In the genomic region with DNA sequence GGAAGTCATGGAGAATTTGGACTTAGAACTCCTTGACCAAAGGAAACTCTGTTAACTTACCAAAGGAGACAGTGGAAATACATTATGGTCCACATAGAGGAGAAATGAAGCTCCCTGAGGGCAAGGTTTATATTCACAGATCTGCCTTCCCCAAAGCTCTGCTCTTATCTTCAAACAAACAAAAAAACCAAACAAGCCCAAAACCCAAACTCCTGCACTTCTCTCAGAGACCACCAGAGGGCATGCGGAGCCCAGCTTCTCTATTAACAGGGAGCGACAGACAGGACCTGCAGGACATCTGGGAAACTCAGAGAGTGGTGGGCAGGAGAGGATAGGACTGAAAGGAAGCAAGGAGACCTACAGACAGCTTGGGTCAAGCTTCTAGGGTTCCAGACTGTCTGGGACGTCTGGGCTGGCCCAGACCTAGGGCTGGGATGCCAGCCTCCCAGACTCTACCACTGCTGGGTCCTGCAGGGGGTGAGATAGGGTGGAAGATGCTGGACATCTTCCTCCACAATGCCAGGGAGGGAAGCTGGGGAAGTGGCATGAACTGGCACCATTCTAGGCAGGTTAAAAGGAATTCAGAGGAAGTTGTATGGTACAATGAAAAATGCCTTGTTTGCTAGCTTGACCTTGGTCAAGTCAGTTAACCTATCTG, we compare ENCODE assay signal across 8 cellular contexts. TPM values are rescaled to one million over a fixed set of nuclear protein-coding genes. Genes with fewer than 3 reads are reported as not detected.
DNase-seq lines count a peak whose midpoint lies in the region; ATAC-seq and TF ChIP-seq lines count a peak whose summit lies in the region.

No MANE protein-coding gene starts in this region.

- peak; percentile 94 for TF ChIP-seq CTCF in RWPE2 (IDR thresholded peaks at IDR 0.05; ENCODE audit: poor library complexity, severe bottlenecking)
- peak; percentile 41 to 80 (median 74) for TF ChIP-seq CTCF in ovary (IDR thresholded peaks at IDR 0.05)

- peak; percentile 39; the same call in 2 of the 3 replicates for ATAC-seq in RWPE2 (ENCODE audit: low read depth)
- ATAC-seq in HG03565 (IDR thresholded peaks at IDR 0.05; ENCODE audit: unreplicated experiment), result no peak
- ATAC-seq in HG02642 (IDR thresholded peaks at IDR 0.05; ENCODE audit: poor library complexity, unreplicated experiment), result no peak

- H3K27me3 ChIP-seq in RWPE2 (ENCODE audit: insufficient read depth, poor library complexity, severe bottlenecking) (no peaks in the 10 kb centered on the region), ovary (no peaks in the 10 kb centered on the region)

- 0 to 1% (median 1%) methylated on average over 3 of the region's 3 CpGs for WGBS in ovary, 3 donors

- intact Hi-C loops in ovary (cut with DNase I), result no loop called here

- no peak overlapping the region for H3K27ac ChIP-seq in RWPE2 (ENCODE audit: poor library complexity, severe bottlenecking)
- no peak overlapping the region for H3K27ac ChIP-seq in ovary

- H3K36me3 ChIP-seq in RWPE2 (ENCODE audit: low read depth), result no peaks in the 10 kb centered on the region
- no peaks in the 10 kb centered on the region for H3K36me3 ChIP-seq in ovary

- H3K4me3 ChIP-seq in RWPE2 (ENCODE audit: severe bottlenecking) (no peak overlapping the region), ovary (no peak overlapping the region)

- peak; percentile 45 for DNase-seq in DMS153 (lab: John Stamatoyannopoulos, UW)
- DNase-seq in LHCN-M2 (ENCODE audit: low read depth), result peak; percentile 62
- DNase-seq in RWPE2 (ENCODE audit: low spot score), result no peak
- DNase-seq in activated effector memory CD4-positive, alpha-beta T cell treated with anti-CD3 and anti-CD28 coated beads, Interleukin-2, amount 50 U/mL, for 16 hours, result peak; percentile 88
- peak; percentile 62 for DNase-seq in foreskin melanocyte
- DNase-seq in ovary, result peak in 3 of 5 donors; percentile 53 to 69 (median 62)

- H3K9me3 ChIP-seq in RWPE2 (ENCODE audit: severe bottlenecking) (no peaks in the 10 kb centered on the region), ovary (no peaks in the 10 kb centered on the region)

- H3K4me1 ChIP-seq in RWPE2 (ENCODE audit: insufficient read depth, poor library complexity, severe bottlenecking) (no peaks in the 10 kb centered on the region), ovary (ENCODE audit: insufficient read depth) (peaks cover 1% of the 10 kb centered on the region)

- TF ChIP-seq POLR2A in ovary (IDR thresholded peaks at IDR 0.05), result no peak

- TF ChIP-seq EP300 in ovary (IDR thresholded peaks at IDR 0.05), result no peak

RNA-seq across cellular contexts. Expression of a gene that starts 4.0 kb away (rescaled TPM):
- total RNA-seq in LHCN-M2 (2014; rRNA removed), result 0.06 TPM in 1 of 2 replicates, not detected in the other
- not detected for polyA plus RNA-seq in LHCN-M2 (2012)
- total RNA-seq in ovary, result 10 to 100 TPM in 1 of 7 donors, 1 to 10 TPM in 1, under 1 TPM in 1, not detected in 4; 0.27 to 12.4 (median 1.6) TPM
- polyA plus RNA-seq in ovary, result under 1 TPM; 0.04 to 0.13 TPM

RNA-seq across cellular contexts. Expression of a gene that starts 17.1 kb away (rescaled TPM):
- 0.23 TPM in 1 of 2 replicates, not detected in the other for total RNA-seq in LHCN-M2 (2014; rRNA removed)
- polyA plus RNA-seq in LHCN-M2 (2012), result not detected
- total RNA-seq in ovary, result 1 to 10 TPM; 1.1 to 4.5 (median 2.0) TPM
- polyA plus RNA-seq in ovary, result 1 to 10 TPM in 1 of 2 donors, under 1 TPM in 1; 0.13 to 2.9 TPM

RNA-seq across cellular contexts. Expression of a gene that starts 45.1 kb away (rescaled TPM):
- total RNA-seq in LHCN-M2 (2014; rRNA removed) (0.46 TPM in 1 of 2 replicates, not detected in the other), ovary (under 1 TPM in 2 of 7 donors, not detected in 5; 0.11 to 0.32 TPM)
- 0.35 TPM for polyA plus RNA-seq in LHCN-M2 (2012)
- not detected for polyA plus RNA-seq in ovary
